Comparison of ENCODE assay signal across 21 cellular contexts in genomic region chr15:98868564-98868963, GRCh38.
DNase-seq lines count a peak whose midpoint lies in the region; ATAC-seq, FAIRE-seq and TF ChIP-seq lines count a peak whose summit lies in the region.
"Had no signal": no experiment of that assay in that cellular context is flagged by ENCODE, and none has a peak within 500 bp of the region (broad histone marks: within the 10 kb centered on the region; RNA-seq: fewer than 3 reads in every experiment).

No MANE protein-coding gene starts in this region.

- no peaks in the 10 kb centered on the region for H3K9me3 ChIP-seq in PC-9 (ENCODE audit: insufficient read depth, low read depth)
- no peaks in the 10 kb centered on the region for H3K9me3 ChIP-seq in ascending aorta
- H3K9me3 ChIP-seq in thoracic aorta, result no peaks in the 10 kb centered on the region
- H3K9me3 ChIP-seq in kidney (ENCODE audit: control insufficient read depth in 1 of 2, low read length in 2 of 2), result no peaks in the 10 kb centered on the region
- H3K9me3 ChIP-seq: esophagus muscularis mucosa, gastrocnemius medialis, MG63 had no signal

- intact Hi-C loops in PC-9 (cut with micrococcal nuclease; ENCODE audit: unreplicated experiment) (no loop called here), ascending aorta (cut with DNase I) (no loop called here), kidney (cut with DNase I) (no loop called here)

- no peak for ATAC-seq in thoracic aorta (ENCODE audit: insufficient number of reproducible peaks, low FRiP score, low read depth)
- ATAC-seq in HG02763 (IDR thresholded peaks at IDR 0.05; ENCODE audit: unreplicated experiment), result no peak
- ATAC-seq: gastrocnemius medialis; K562; stimulated activated effector memory CD8-positive, alpha-beta T cell treated with anti-CD3 and anti-CD28 coated beads, Interleukin-12 subunit alpha, Interleukin-12 subunit beta, amount 100 ng/mL, for 72 hours had no signal

- DNase-seq in PC-9 (peak in 1 of 2 experiments; percentile 77), ascending aorta (ENCODE audit: low spot score in 2 of 2) (no peak), islet precursor cell (peak; percentile 70), thoracic aorta (ENCODE audit: low spot score) (no peak), anterior cingulate cortex (lab: John Stamatoyannopoulos, UW) (no peak), kidney (no peak)
- DNase-seq: activated CD4-positive, alpha-beta memory T cell treated with anti-CD3 and anti-CD28 coated beads for 36 hours; activated CD8-positive, alpha-beta memory T cell treated with anti-CD3 and anti-CD28 coated beads, Interleukin-2, amount 50 U/mL, for 48 hours; activated naive CD8-positive, alpha-beta T cell treated with anti-CD3 and anti-CD28 coated beads for 36 hours; CD4-positive, alpha-beta memory T cell; effector memory CD4-positive, alpha-beta T cell; gastrocnemius medialis; MG63; NCI-H1417; NCI-H2081 treated with DMSO at 0.1 percent for 48 hours; NCI-H774 had no signal

- POLR2A ChIA-PET in PC-9 (lab: Charles Lee; ENCODE audit: unreplicated experiment), result interaction anchor here (0.6 kb wide), 1 partner anchor 10 kb away, joined by 5 read pairs; no protein-coding TSS in a partner anchor

- no peaks in the 10 kb centered on the region for H3K27me3 ChIP-seq in PC-9 (ENCODE audit: insufficient read depth, low read depth)
- no peaks in the 10 kb centered on the region for H3K27me3 ChIP-seq in ascending aorta
- H3K27me3 ChIP-seq in thoracic aorta (replicated peaks; ENCODE audit: insufficient read depth), result no peaks in the 10 kb centered on the region
- H3K27me3 ChIP-seq: esophagus muscularis mucosa, gastrocnemius medialis, MG63 had no signal

- H4K20me1 ChIP-seq in PC-9 (ENCODE audit: insufficient read depth), result no peaks in the 10 kb centered on the region

- no peak for TF ChIP-seq CTCF in PC-9 (conservative IDR thresholded peaks at IDR 0.05)
- TF ChIP-seq CTCF in ascending aorta (IDR thresholded peaks at IDR 0.05), result no peak
- TF ChIP-seq CTCF in thoracic aorta (IDR thresholded peaks at IDR 0.05), result no peak
- no peak for TF ChIP-seq CTCF in kidney (IDR thresholded peaks at IDR 0.05; ENCODE audit: borderline replicate concordance, extremely low read depth, insufficient read depth)

- peak overlapping the region; percentile 39 for H3K4me2 ChIP-seq in PC-9

- H3F3A ChIP-seq in PC-9 (ENCODE audit: insufficient read depth, low read depth), result peaks cover 31% of the 10 kb centered on the region

- peaks cover 87% of the 10 kb centered on the region for H3K79me2 ChIP-seq in PC-9 (ENCODE audit: low read depth)

- H3K4me1 ChIP-seq in PC-9 (replicated peaks; ENCODE audit: insufficient read depth), result peaks cover 50% of the 10 kb centered on the region
- peaks cover 5 to 49% of the 10 kb centered on the region in 2 donors for H3K4me1 ChIP-seq in ascending aorta
- H3K4me1 ChIP-seq in thoracic aorta (ENCODE audit: control insufficient read depth in 1 of 2, low read depth in 2 of 2), result peaks cover 24 to 87% of the 10 kb centered on the region in 2 donors
- H3K4me1 ChIP-seq in kidney (ENCODE audit: control insufficient read depth in 1 of 2, insufficient read depth in 1 of 2, low read depth in 1 of 2, low read length in 2 of 2), result no peaks in the 10 kb centered on the region

- no peaks in the 10 kb centered on the region for H3K9me2 ChIP-seq in PC-9 (ENCODE audit: insufficient read depth)

- CTCF ChIA-PET in PC-9 (lab: Charles Lee), result interaction anchor here (0.6 to 0.8 kb wide), 3 partner anchors 11 to 409 kb away, joined by 3 to 5 read pairs (median 3); no protein-coding TSS in a partner anchor

- no peak overlapping the region for H3K9ac ChIP-seq in kidney (ENCODE audit: low read length in 2 of 2)

- H3K27ac ChIP-seq in PC-9 (peak overlapping the region; percentile 44), ascending aorta (peak overlapping the region; percentile 41 to 42), thoracic aorta (peak overlapping the region; percentile 52 to 82), kidney (ENCODE audit: low read depth in 2 of 2, low read length in 2 of 2) (no peak overlapping the region)
- H3K27ac ChIP-seq: esophagus muscularis mucosa, gastrocnemius medialis had no signal

- H3K4me3 ChIP-seq in PC-9, result no peak overlapping the region
- H3K4me3 ChIP-seq in ascending aorta, result no peak overlapping the region
- no peak overlapping the region for H3K4me3 ChIP-seq in thoracic aorta
- H3K4me3 ChIP-seq in kidney (ENCODE audit: low read length in 2 of 2), result no peak overlapping the region
- H3K4me3 ChIP-seq: esophagus muscularis mucosa, gastrocnemius medialis, K562, MG63 had no signal

- H3K36me3 ChIP-seq in PC-9 (ENCODE audit: low read depth) (no peaks in the 10 kb centered on the region), ascending aorta (no peaks in the 10 kb centered on the region), thoracic aorta (no peaks in the 10 kb centered on the region), kidney (ENCODE audit: control insufficient read depth in 1 of 2, insufficient read depth in 2 of 2, low read length in 2 of 2) (no peaks in the 10 kb centered on the region)
- H3K36me3 ChIP-seq: esophagus muscularis mucosa, gastrocnemius medialis, MG63 had no signal

- H2AFZ ChIP-seq in PC-9, result no peak overlapping the region

- FAIRE-seq in kidney (lab: Jason Lieb, UNC), result no peak
- FAIRE-seq: islet of Langerhans, K562 had no signal

- no TSS peak for BruUV-seq in PC-9 (replicated peaks; lab: Mats Ljungman, UMichigan)

Comparison
In these comparisons a context has a peak if more than half of its experiments do, and no peak if none do; other contexts are left out.
1. H3K27ac ChIP-seq: peak in PC-9 (single experiment), ascending aorta (2 of 2) and thoracic aorta (2 of 2); none in kidney (0 of 2).